In genomic region chr4:139905489-139905888, GRCh38 we compare ENCODE assay signal across 35 cellular contexts.
"Had no signal": no experiment of that assay in that cellular context is flagged by ENCODE, and none has a peak within 500 bp of the region (broad histone marks: within the 10 kb centered on the region; RNA-seq: fewer than 3 reads in every experiment).

No MANE protein-coding gene starts in this region.

- H3K9me3 ChIP-seq: MG63 had no signal

- H3K27ac ChIP-seq: KMS-11 had no signal

- H3K36me3 ChIP-seq: MG63 had no signal

- DNase-seq: Karpas-422, Kasumi-1, KG1, MG63, MM.1S, MV-4-11, NCI-H1048, NCI-H1092, NCI-H1092 treated with DMSO at 0.1 percent for 48 hours, NCI-H1105, NCI-H1105 treated with DMSO at 0.1 percent for 48 hours, NCI-H1417, NCI-H1417 treated with DMSO at 0.1 percent for 48 hours, NCI-H1436, NCI-H1436 treated with DMSO at 0.1 percent for 48 hours, NCI-H146, NCI-H1694, NCI-H1694 treated with DMSO at 0.1 percent for 48 hours, NCI-H187, NCI-H187 treated with DMSO at 0.1 percent for 48 hours, NCI-H1930, NCI-H2029, NCI-H2029 treated with DMSO at 0.1 percent for 48 hours, NCI-H2081, NCI-H2081 treated with DMSO at 0.1 percent for 48 hours, NCI-H2107, NCI-H2171, NCI-H2171 treated with DMSO at 0.1 percent for 48 hours, NCI-H2227 treated with DMSO at 0.1 percent for 48 hours, NCI-H226, NCI-H345, NCI-H446, NCI-H446 treated with DMSO at 0.1 percent for 48 hours, NCI-H510A had no signal

- H3K4me3 ChIP-seq: MG63 had no signal
